Comparison of ENCODE assay signal across 34 cellular contexts in the genomic region with DNA sequence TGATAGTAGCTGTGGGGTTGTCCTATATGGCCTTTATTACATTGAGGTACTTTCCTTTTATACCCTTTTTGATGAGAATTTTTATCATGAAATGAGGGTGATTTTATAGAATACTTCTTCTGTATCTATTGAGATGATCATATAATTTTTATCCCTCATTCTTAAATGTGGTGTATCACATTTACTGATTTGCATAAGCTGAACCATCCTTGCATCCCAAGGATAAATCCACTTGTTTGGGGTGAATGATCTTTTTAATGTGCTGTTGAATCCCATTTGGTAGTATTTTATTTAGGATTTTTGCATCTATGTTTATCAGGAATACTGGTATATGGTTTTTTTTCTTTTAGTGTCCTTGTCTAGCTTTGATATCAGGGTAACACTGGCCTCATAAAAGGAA.
DNase-seq lines count a peak whose midpoint lies in the region; ATAC-seq, FAIRE-seq and TF ChIP-seq lines count a peak whose summit lies in the region.
"Had no signal": no experiment of that assay in that cellular context is flagged by ENCODE, and none has a peak within 500 bp of the region (broad histone marks: within the 10 kb centered on the region; RNA-seq: fewer than 3 reads in every experiment).

No MANE protein-coding gene starts in this region.

- BruUV-seq in K562 (replicated peaks; lab: Mats Ljungman, UMichigan), result no TSS peak

- TF ChIP-seq EP300 in K562 (IDR thresholded peaks at IDR 0.05; ENCODE audit: low read length), result no peak

- peak overlapping the region; percentile 56 for H3K27ac Mint-ChIP-seq in activated B cell treated with CpG ODN at 0.5 μM for 24 hours
- H3K27ac Mint-ChIP-seq: B cell; CD14-positive monocyte; CD4-positive, alpha-beta memory T cell; CD4-positive, alpha-beta T cell; CD4-positive, CD25-positive, alpha-beta regulatory T cell; CD8-positive, alpha-beta memory T cell; CD8-positive, alpha-beta T cell had no signal

- FAIRE-seq in K562 (lab: Jason Lieb, UNC) (no peak), H54 (lab: Jason Lieb, UNC) (no peak)
- FAIRE-seq: A549, D721Med had no signal

- TF ChIP-seq POLR2A in K562 (conservative IDR thresholded peaks at IDR 0.05) (no peak), H54 (IDR thresholded peaks at IDR 0.05; ENCODE audit: low read depth, low read length) (no peak)

- H2AFZ ChIP-seq in OCI-LY3 (ENCODE audit: low read depth, low read length) (no peak overlapping the region), K562 (ENCODE audit: low read depth, low read length) (no peak overlapping the region)

- TF ChIP-seq CTCF in OCI-LY3 (IDR thresholded peaks at IDR 0.05; ENCODE audit: low read depth, low read length) (no peak), activated B cell treated with CpG ODN at 0.5 μM for 24 hours (IDR thresholded peaks at IDR 0.05) (no peak), K562 (IDR thresholded peaks at IDR 0.05 in 2 of 3, conservative IDR thresholded peaks at IDR 0.05 in 1 of 3; ENCODE audit: insufficient read depth in 2 of 3, low read depth in 1 of 3, low read length in 3 of 3) (no peak)

- peaks cover 40% of the 10 kb centered on the region for H3K9me3 ChIP-seq in OCI-LY3 (ENCODE audit: insufficient read depth, low read length)
- peaks cover 25% of the 10 kb centered on the region for H3K9me3 ChIP-seq in K562 (replicated peaks; ENCODE audit: control insufficient read depth, insufficient read depth, low read depth, low read length)

- H3K4me3 Mint-ChIP-seq in activated B cell treated with CpG ODN at 0.5 μM for 24 hours, result no peak overlapping the region
- H3K4me3 Mint-ChIP-seq: B cell; CD14-positive monocyte; CD4-positive, alpha-beta memory T cell; CD4-positive, alpha-beta T cell; CD4-positive, CD25-positive, alpha-beta regulatory T cell; CD8-positive, alpha-beta memory T cell; CD8-positive, alpha-beta T cell had no signal

- H3K4me2 ChIP-seq in OCI-LY3 (ENCODE audit: low read length), result no peak overlapping the region
- no peak overlapping the region for H3K4me2 ChIP-seq in K562 (ENCODE audit: insufficient read depth, low read length)
- H3K4me2 ChIP-seq: A549; BLaER1; BLaER1 treated with 17β-estradiol and CSF1 and Interleukin-3, amounts not matched to agents 10 nM and 100 nM had no signal

- H3K9me3 Mint-ChIP-seq in activated B cell treated with CpG ODN at 0.5 μM for 24 hours, result peaks cover 33% of the 10 kb centered on the region

- H3K27me3 ChIP-seq in OCI-LY3 (ENCODE audit: low read depth, low read length) (no peaks in the 10 kb centered on the region), K562 (ENCODE audit: control insufficient read depth in 2 of 2, insufficient read depth in 2 of 2, low read length in 2 of 2) (no peaks in the 10 kb centered on the region)
- H3K27me3 ChIP-seq: BE2C; BLaER1; BLaER1 treated with 17β-estradiol and CSF1 and Interleukin-3, amounts not matched to agents 10 nM and 100 nM had no signal

- H3K36me3 ChIP-seq in OCI-LY3 (replicated peaks; ENCODE audit: low read depth, low read length) (peaks cover 77% of the 10 kb centered on the region), K562 (ENCODE audit: control insufficient read depth, insufficient read depth, low read length) (peaks cover 7% of the 10 kb centered on the region; the same call in 1 of the 3 replicates)
- H3K36me3 ChIP-seq: BE2C had no signal

- peaks cover 57% of the 10 kb centered on the region for H3K36me3 Mint-ChIP-seq in activated B cell treated with CpG ODN at 0.5 μM for 24 hours (ENCODE audit: low read depth)
- H3K36me3 Mint-ChIP-seq: CD14-positive monocyte; CD4-positive, alpha-beta memory T cell; CD4-positive, CD25-positive, alpha-beta regulatory T cell; CD8-positive, alpha-beta T cell had no signal

- no peak for TF ChIP-seq RAD21 in K562 (CRISPR knock-in tag; conservative IDR thresholded peaks at IDR 0.05 in 1 of 2, IDR thresholded peaks at IDR 0.05 in 1 of 2)

- in situ Hi-C loops in K562 (cut with MboI), result no loop called here

- peaks cover 33% of the 10 kb centered on the region for H3K4me1 Mint-ChIP-seq in activated B cell treated with CpG ODN at 0.5 μM for 24 hours
- H3K4me1 Mint-ChIP-seq: CD14-positive monocyte had no signal

- no peaks in the 10 kb centered on the region for H3K9me1 ChIP-seq in K562 (ENCODE audit: control insufficient read depth, insufficient read depth, low read length)

- H3K27ac ChIP-seq in OCI-LY3 (ENCODE audit: low read length) (0 out of 2 replicates have a peak overlapping the region, but pooled peaks have one; percentile 31), K562 (ENCODE audit: extremely low read depth, low read depth, low read length) (no peak overlapping the region)
- H3K27ac ChIP-seq: 22Rv1; A549; BLaER1; BLaER1 treated with 17β-estradiol and CSF1 and Interleukin-3, amounts not matched to agents 10 nM and 100 nM; C4-2B had no signal

- DNase-seq in activated B cell treated with CpG ODN at 0.5 μM for 24 hours, result no peak
- no peak for DNase-seq in K562 (ENCODE audit: extremely low read depth in 1 of 4, low spot score in 3 of 4)
- no peak for DNase-seq in H54 (ENCODE audit: insufficient read length, low spot score)
- no peak for DNase-seq in GM19238 (ENCODE audit: insufficient read length, low spot score)
- DNase-seq in NCI-H2029 (lab: John Stamatoyannopoulos, UW), result no peak
- DNase-seq: 8988T; ACHN; AML-193; BE2C; C1 segment of cervical spinal cord; Caco-2; Calu3; CD4-positive, alpha-beta memory T cell; CD4-positive, alpha-beta T cell; CD4-positive, CD25-positive, alpha-beta regulatory T cell; CD8-positive, alpha-beta memory T cell; CD8-positive, alpha-beta T cell; COR-L47; DMS 273 treated with DMSO at 0.1 percent for 48 hours; DMS153; DMS53; DMS79; DMS79 treated with DMSO at 0.1 percent for 48 hours; DND-41; EL had no signal

- H3K4me1 ChIP-seq in OCI-LY3 (ENCODE audit: low read length) (peaks cover 26% of the 10 kb centered on the region), K562 (replicated peaks in 1 of 2; ENCODE audit: control insufficient read depth in 2 of 2, insufficient read depth in 2 of 2, low read length in 2 of 2) (peaks cover 0 to 2% of the 10 kb centered on the region in 2 experiments; a peak in 2 of 5 replicates)
- H3K4me1 ChIP-seq: A549, BE2C, BLaER1, Caco-2 had no signal

- H3K4me3 ChIP-seq in OCI-LY3 (ENCODE audit: low read length), result no peak overlapping the region
- H3K4me3 ChIP-seq in K562, result no peak overlapping the region
- H3K4me3 ChIP-seq: A549; BLaER1; BLaER1 treated with 17β-estradiol and CSF1 and Interleukin-3, amounts not matched to agents 10 nM and 100 nM had no signal

- intact Hi-C loops in activated B cell treated with CpG ODN at 0.5 μM for 24 hours (cut with micrococcal nuclease), result no loop called here
- intact Hi-C loops in K562 (cut with micrococcal nuclease), result no loop called here

- CTCF ChIA-PET in activated B cell treated with CpG ODN at 0.5 μM for 24 hours (lab: Charles Lee), result no interaction called here
- CTCF ChIA-PET in K562 (lab: Yijun Ruan, JAX; ENCODE audit: low intra/inter-chr PET ratio), result no interaction called here

- peaks cover 49% of the 10 kb centered on the region for H3K79me2 ChIP-seq in OCI-LY3 (ENCODE audit: low read length)
- H3K79me2 ChIP-seq in K562 (ENCODE audit: control insufficient read depth, insufficient read depth, low read length), result no peaks in the 10 kb centered on the region

- ATAC-seq in activated B cell treated with CpG ODN at 0.5 μM for 24 hours (ENCODE audit: low read depth) (no peak), K562 (no peak)
- ATAC-seq: A549; CD8-positive, alpha-beta T cell had no signal

- H3K9ac ChIP-seq in OCI-LY3 (ENCODE audit: low read length) (no peak overlapping the region), K562 (ENCODE audit: insufficient read depth in 1 of 2, low read depth in 2 of 2, low read length in 2 of 2) (no peak overlapping the region)
- H3K9ac ChIP-seq: BLaER1; BLaER1 treated with 17β-estradiol and CSF1 and Interleukin-3, amounts not matched to agents 10 nM and 100 nM had no signal

- no peaks in the 10 kb centered on the region for H3K27me3 Mint-ChIP-seq in activated B cell treated with CpG ODN at 0.5 μM for 24 hours
- H3K27me3 Mint-ChIP-seq: B cell; CD4-positive, alpha-beta T cell; CD8-positive, alpha-beta memory T cell had no signal

- H4K20me1 ChIP-seq in OCI-LY3 (ENCODE audit: insufficient read depth, low read length), result no peaks in the 10 kb centered on the region
- no peaks in the 10 kb centered on the region for H4K20me1 ChIP-seq in K562 (replicated peaks; ENCODE audit: control insufficient read depth, insufficient read depth, low read length)
- H4K20me1 ChIP-seq: BLaER1; BLaER1 treated with 17β-estradiol and CSF1 and Interleukin-3, amounts not matched to agents 10 nM and 100 nM had no signal

- POLR2A ChIA-PET in activated B cell treated with CpG ODN at 0.5 μM for 24 hours (lab: Charles Lee), result interaction anchor here (0.9 kb wide), 1 partner anchor 15 kb away, joined by 3 read pairs; no protein-coding TSS in a partner anchor
- POLR2A ChIA-PET in K562 (lab: Yijun Ruan, JAX), result no interaction called here

TF ChIP-seq in K562, 482 proteins besides CTCF, POLR2A, EP300 and RAD21 (continues in another document):
- TF ChIP-seq, protein P1, sequence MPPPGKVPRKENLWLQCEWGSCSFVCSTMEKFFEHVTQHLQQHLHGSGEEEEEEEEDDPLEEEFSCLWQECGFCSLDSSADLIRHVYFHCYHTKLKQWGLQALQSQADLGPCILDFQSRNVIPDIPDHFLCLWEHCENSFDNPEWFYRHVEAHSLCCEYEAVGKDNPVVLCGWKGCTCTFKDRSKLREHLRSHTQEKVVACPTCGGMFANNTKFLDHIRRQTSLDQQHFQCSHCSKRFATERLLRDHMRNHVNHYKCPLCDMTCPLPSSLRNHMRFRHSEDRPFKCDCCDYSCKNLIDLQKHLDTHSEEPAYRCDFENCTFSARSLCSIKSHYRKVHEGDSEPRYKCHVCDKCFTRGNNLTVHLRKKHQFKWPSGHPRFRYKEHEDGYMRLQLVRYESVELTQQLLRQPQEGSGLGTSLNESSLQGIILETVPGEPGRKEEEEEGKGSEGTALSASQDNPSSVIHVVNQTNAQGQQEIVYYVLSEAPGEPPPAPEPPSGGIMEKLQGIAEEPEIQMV (tag; conservative IDR thresholded peaks at IDR 0.05; ENCODE audit: low read depth), result no peak
- TF ChIP-seq ZNF324 (CRISPR knock-in tag; IDR thresholded peaks at IDR 0.05) (peak; percentile 86), ZNF445 (CRISPR knock-in tag; IDR thresholded peaks at IDR 0.05; ENCODE audit: low read depth) (peak; percentile 90; the same call in 1 of the 2 replicates)
